8 cellular contexts compared by ENCODE assay signal in genomic region chr17:81398855-81399451, GRCh38. TPM values are rescaled to one million over a fixed set of nuclear protein-coding genes. Genes with fewer than 3 reads are reported as not detected.
DNase-seq lines count a peak whose midpoint lies in the region; ATAC-seq and TF ChIP-seq lines count a peak whose summit lies in the region.

No MANE protein-coding gene starts in this region.

- no peaks in the 10 kb centered on the region for H3K27me3 ChIP-seq in Caco-2 (replicated peaks; ENCODE audit: control insufficient read depth, insufficient read depth, low read length)
- H3K27me3 ChIP-seq in NT2/D1 (ENCODE audit: insufficient read depth, insufficient read length): peaks cover 42% of the 10 kb centered on the region

- DNase-seq in Caco-2 (peak in 1 of 2 experiments; percentile 45), NT2/D1 (ENCODE audit: low read depth, low spot score) (no peak), endothelial cell (ENCODE audit: low spot score) (no peak), osteocyte (ENCODE audit: extremely low spot score, unreplicated experiment) (no peak), DMS153 treated with DMSO at 0.1 percent for 48 hours (lab: John Stamatoyannopoulos, UW; ENCODE audit: unreplicated experiment) (no peak), SKM-1 treated with dmso at 0.1 percent for 144 hours (lab: John Stamatoyannopoulos, UW; ENCODE audit: unreplicated experiment) (no peak), H4 (ENCODE audit: low spot score) (no peak)

- H3K9me3 ChIP-seq in Caco-2 (no peaks in the 10 kb centered on the region), NT2/D1 (ENCODE audit: insufficient read depth, low read length) (no peaks in the 10 kb centered on the region)

- CTCF ChIA-PET in Caco-2 (lab: Charles Lee): interaction anchor here (0.6 to 7.6 kb wide), 4 partner anchors 85 to 139 kb away, joined by 3 to 82 read pairs (median 10); no protein-coding TSS in a partner anchor

- H3K4me3 Mint-ChIP-seq in Caco-2 (ENCODE audit: unreplicated experiment) (peak overlapping the region; percentile 84), endothelial cell (ENCODE audit: unreplicated experiment) (peak overlapping the region; percentile 94), osteocyte (ENCODE audit: unreplicated experiment) (peak overlapping the region; percentile 86)

- intact Hi-C loops in Caco-2 (cut with micrococcal nuclease; ENCODE audit: unreplicated experiment): loop anchor here (1.0 to 10.0 kb wide), 2 partner anchors 85 to 116 kb away; partner anchors contain the start of gene ACTG1

- H3K9me3 Mint-ChIP-seq in Caco-2 (ENCODE audit: unreplicated experiment) (no peaks in the 10 kb centered on the region), endothelial cell (ENCODE audit: unreplicated experiment) (no peaks in the 10 kb centered on the region), osteocyte (ENCODE audit: unreplicated experiment) (no peaks in the 10 kb centered on the region)

- peaks cover 12% of the 10 kb centered on the region for H3K4me1 ChIP-seq in Caco-2
- peaks cover 26% of the 10 kb centered on the region for H3K4me1 ChIP-seq in NT2/D1 (ENCODE audit: insufficient read depth, insufficient read length)

- ATAC-seq in HG03159 (IDR thresholded peaks at IDR 0.05; ENCODE audit: unreplicated experiment): no peak

- H3K27me3 Mint-ChIP-seq in Caco-2 (ENCODE audit: insufficient read depth, unreplicated experiment) (no peaks in the 10 kb centered on the region), endothelial cell (ENCODE audit: unreplicated experiment) (peaks cover 25% of the 10 kb centered on the region), osteocyte (ENCODE audit: unreplicated experiment) (no peaks in the 10 kb centered on the region)

- no TSS peak for BruUV-seq in Caco-2 (replicated peaks; lab: Mats Ljungman, UMichigan)

- H3K27ac Mint-ChIP-seq in Caco-2 (ENCODE audit: unreplicated experiment): peak overlapping the region; percentile 64
- peak overlapping the region; percentile 82 for H3K27ac Mint-ChIP-seq in endothelial cell (ENCODE audit: unreplicated experiment)
- peak overlapping the region; percentile 99 for H3K27ac Mint-ChIP-seq in osteocyte (ENCODE audit: unreplicated experiment)

- H3K4me3 ChIP-seq in Caco-2 (ENCODE audit: low read depth, low read length) (peak overlapping the region; percentile 94), NT2/D1 (ENCODE audit: insufficient read length, low read depth) (peak overlapping the region; percentile 30)

- H3K36me3 ChIP-seq in Caco-2 (ENCODE audit: control insufficient read depth, insufficient read depth, low read length) (peaks cover 1% of the 10 kb centered on the region; the same call in 1 of the 2 replicates), NT2/D1 (ENCODE audit: insufficient read depth, insufficient read length, low read length) (no peaks in the 10 kb centered on the region)

- H3K9ac ChIP-seq in NT2/D1 (ENCODE audit: insufficient read length, low read depth): peak overlapping the region; percentile 61

- no peak for TF ChIP-seq CTCF in Caco-2 (IDR thresholded peaks at IDR 0.05; ENCODE audit: insufficient read depth in 1 of 2, low read depth in 1 of 2, low read length in 1 of 2, severe bottlenecking in 1 of 2, unreplicated experiment in 1 of 2)
- no peak for TF ChIP-seq CTCF in endothelial cell (IDR thresholded peaks at IDR 0.05; ENCODE audit: unreplicated experiment)
- no peak for TF ChIP-seq CTCF in osteocyte (IDR thresholded peaks at IDR 0.05)

- H3K36me3 Mint-ChIP-seq in Caco-2 (ENCODE audit: insufficient read depth, unreplicated experiment) (peaks cover 25% of the 10 kb centered on the region), endothelial cell (ENCODE audit: low read depth, unreplicated experiment) (peaks cover 8% of the 10 kb centered on the region), osteocyte (ENCODE audit: unreplicated experiment) (no peaks in the 10 kb centered on the region)

- H3K4me1 Mint-ChIP-seq in Caco-2 (ENCODE audit: low read depth, unreplicated experiment) (peaks cover 20% of the 10 kb centered on the region), endothelial cell (ENCODE audit: unreplicated experiment) (peaks cover 38% of the 10 kb centered on the region), osteocyte (ENCODE audit: unreplicated experiment) (peaks cover 56% of the 10 kb centered on the region)

- POLR2A ChIA-PET in Caco-2 (lab: Charles Lee): interaction anchor here (0.6 to 2.0 kb wide), 3 partner anchors 69 to 198 kb away, joined by 3 to 7 read pairs (median 4); no protein-coding TSS in a partner anchor

RNA-seq across cellular contexts. Expression of gene BAHCC1, which starts 3.7 kb away (rescaled TPM):
- total RNA-seq in Caco-2 (2022) (10.2 and 15.5 TPM in 2 replicates), endothelial cell (ENCODE audit: unreplicated experiment) (10.7 TPM), osteocyte (55.7 and 57.0 TPM in 2 replicates)
- 0.31 and 3.4 TPM in 2 replicates for total RNA-seq in H4 (2014; rRNA removed; shearing (Covaris generic))
